In the genomic region with DNA sequence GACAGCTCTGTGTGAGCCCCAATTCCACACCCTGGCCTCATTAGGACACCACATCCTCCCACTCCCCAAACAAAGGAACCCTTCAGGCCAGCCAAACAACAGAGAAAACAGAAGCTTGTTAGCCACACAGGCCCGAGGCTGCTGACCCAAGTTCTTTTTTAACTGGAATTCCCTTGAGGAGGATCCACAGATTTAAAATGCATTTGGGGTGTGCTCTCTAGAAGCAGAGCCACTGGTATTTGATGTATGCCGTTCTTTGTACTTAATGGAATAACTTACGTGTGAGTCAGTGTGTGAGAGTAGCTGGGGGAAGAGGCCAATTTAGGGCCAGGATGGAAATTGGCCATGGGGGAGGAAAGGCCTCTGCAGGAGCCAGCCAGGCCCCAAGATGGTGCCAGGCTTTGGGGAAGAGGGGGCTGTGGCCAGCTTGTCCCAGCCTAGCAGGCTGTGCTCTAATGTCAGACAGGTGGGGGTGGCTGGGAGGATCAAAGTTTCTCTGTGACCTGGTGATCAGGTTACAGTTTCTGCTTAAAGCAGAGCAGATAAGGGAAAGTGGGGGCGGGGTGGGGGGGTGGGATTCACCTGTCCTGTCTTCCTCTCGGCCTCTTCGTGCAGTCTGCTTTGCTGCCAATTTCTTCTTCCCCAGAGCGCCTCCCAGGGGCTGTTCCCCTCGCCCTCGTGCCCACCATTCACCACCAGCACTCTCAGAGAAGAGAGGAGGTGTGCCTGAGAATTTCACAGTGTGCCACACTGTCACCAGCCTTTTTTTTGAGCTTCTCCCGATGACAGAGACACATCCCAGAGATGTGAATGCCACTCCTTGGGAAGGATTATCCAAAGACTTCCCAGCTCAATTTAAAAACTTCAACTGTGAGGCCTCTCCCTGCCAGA, we compare ENCODE assay signal across 9 cellular contexts. TPM values are rescaled to one million over a fixed set of nuclear protein-coding genes. Genes with fewer than 3 reads are reported as not detected.
DNase-seq lines count a peak whose midpoint lies in the region; ATAC-seq, FAIRE-seq and TF ChIP-seq lines count a peak whose summit lies in the region.
"Had no signal": no experiment of that assay in that cellular context is flagged by ENCODE, and none has a peak within 500 bp of the region (broad histone marks: within the 10 kb centered on the region; RNA-seq: fewer than 3 reads in every experiment).

No MANE protein-coding gene starts in this region.

- H3K36me3 ChIP-seq in H1 (ENCODE audit: control insufficient read depth in 2 of 4, insufficient read depth in 4 of 4, low read length in 3 of 4) (no peaks in the 10 kb centered on the region), mesendoderm (ENCODE audit: control insufficient read depth, insufficient read depth, low read length) (no peaks in the 10 kb centered on the region)

- H3K4me3 ChIP-seq in H1 (ENCODE audit: extremely low read depth in 1 of 4, insufficient read depth in 2 of 4, low read depth in 3 of 4, low read length in 4 of 4) = peak overlapping the region in 1 of 4 experiments; percentile 10; a peak in 2 of 8 replicates
- no peak overlapping the region for H3K4me3 ChIP-seq in mesendoderm (ENCODE audit: low read length)

- H3K27me3 ChIP-seq in H1 (replicated peaks in 1 of 4; ENCODE audit: control insufficient read depth in 3 of 4, extremely low read depth in 1 of 4, insufficient read depth in 3 of 4, low read length in 3 of 4) (no peaks in the 10 kb centered on the region; a peak in 1 of 7 replicates), mesendoderm (ENCODE audit: insufficient read depth, low read length, poor library complexity) (no peaks in the 10 kb centered on the region)

- no peak overlapping the region for H3K14ac ChIP-seq in H1 (ENCODE audit: insufficient read length)

- H3K27ac ChIP-seq in H1 (ENCODE audit: low read depth, low read length) (peak overlapping the region; percentile 57), mesendoderm (ENCODE audit: low read depth, low read length) (peak overlapping the region; percentile 84)

- H2BK5ac ChIP-seq in H1 (ENCODE audit: low read depth, low read length) = peak overlapping the region; percentile 78
- H2BK5ac ChIP-seq in mesendoderm (ENCODE audit: low read length) = peak overlapping the region; percentile 66

- TF ChIP-seq POLR2A in H1 (IDR thresholded peaks at IDR 0.05; ENCODE audit: control extremely low read depth in 1 of 2, low read depth in 2 of 2, low read length in 2 of 2) = no peak

- H2BK15ac ChIP-seq in H1 (ENCODE audit: low read length) (no peak overlapping the region; the same call in 1 of the 2 replicates), mesendoderm (replicated peaks; ENCODE audit: low read depth) (no peak overlapping the region)

- H3K79me2 ChIP-seq in H1 (ENCODE audit: control insufficient read depth in 1 of 2, insufficient read depth in 2 of 2, low read length in 2 of 2) (no peaks in the 10 kb centered on the region), mesendoderm (ENCODE audit: control insufficient read depth, insufficient read depth, low read length) (no peaks in the 10 kb centered on the region)

- TF ChIP-seq RAD21 in H1 (IDR thresholded peaks at IDR 0.05 in 1 of 2, conservative IDR thresholded peaks at IDR 0.05 in 1 of 2; ENCODE audit: low read depth in 2 of 2, low read length in 2 of 2) = peak in 1 of 2 experiments; percentile 26; a peak in 2 of 4 replicates

- no peaks in the 10 kb centered on the region; the same call in 1 of the 2 replicates for H3K23me2 ChIP-seq in H1 (ENCODE audit: low read depth, low read length)

- H3K79me1 ChIP-seq in H1 (ENCODE audit: low read depth, low read length) = no peaks in the 10 kb centered on the region
- H3K79me1 ChIP-seq in mesendoderm (ENCODE audit: low read length) = no peaks in the 10 kb centered on the region

- H3K4ac ChIP-seq in H1 (replicated peaks; ENCODE audit: insufficient read length, low read depth, low read length) = peak overlapping the region; percentile 0
- peak overlapping the region; percentile 44 for H3K4ac ChIP-seq in mesendoderm (ENCODE audit: low read depth, low read length)

- peak overlapping the region; percentile 72; the same call in 1 of the 2 replicates for H2BK20ac ChIP-seq in H1 (ENCODE audit: low read length)

- H3K56ac ChIP-seq in H1 (replicated peaks; ENCODE audit: insufficient read length, low read depth, low read length) = no peak overlapping the region
- peak overlapping the region; percentile 78 for H3K56ac ChIP-seq in mesendoderm (ENCODE audit: low read length)

- peak overlapping the region; percentile 6 for H2BK120ac ChIP-seq in H1 (replicated peaks; ENCODE audit: low read depth, low read length)
- peak overlapping the region; percentile 68 for H2BK120ac ChIP-seq in mesendoderm (ENCODE audit: low read depth, low read length)

- CTCF ChIA-PET in H1 (lab: Charles Lee; ENCODE audit: partially characterized antibody) = interaction anchor here (0.6 to 9.5 kb wide), 25 partner anchors 11 to 133 kb away, joined by 3 to 85 read pairs (median 3); partner anchors contain the start of genes DRC3 and TOM1L2

- POLR2A ChIA-PET in H1 (lab: Charles Lee; ENCODE audit: partially characterized antibody) = interaction anchor here (0.7 to 1.9 kb wide), 16 partner anchors 10 to 120 kb away, joined by 3 to 9 read pairs (median 3); partner anchors contain the start of genes ATPAF2, DRC3, SREBF1 and TOM1L2

- no peak overlapping the region for H4K8ac ChIP-seq in H1 (ENCODE audit: extremely low read depth, insufficient read depth, low read length)
- H4K8ac ChIP-seq in mesendoderm (ENCODE audit: low read depth, low read length) = peak overlapping the region; percentile 79

- H3K9ac ChIP-seq in H1 (replicated peaks in 1 of 4; ENCODE audit: extremely low read depth in 1 of 4, low read depth in 3 of 4, low read length in 3 of 4) = peak overlapping the region in 1 of 4 experiments; percentile 18; a peak in 2 of 7 replicates
- peak overlapping the region; percentile 8 for H3K9ac ChIP-seq in mesendoderm (ENCODE audit: low read length)

- H2AFZ ChIP-seq in H1 (ENCODE audit: low read length) = no peak overlapping the region

- H3K4me2 ChIP-seq in H1 (ENCODE audit: insufficient read depth in 1 of 2, low read depth in 2 of 2, low read length in 2 of 2) = peak overlapping the region; percentile 15 to 72
- H3K4me2 ChIP-seq in mesendoderm (ENCODE audit: low read length) = peak overlapping the region; percentile 5

- H4K5ac ChIP-seq in H1 (ENCODE audit: insufficient read length, low read depth, low read length) (no peak overlapping the region), mesendoderm (ENCODE audit: low read length) (no peak overlapping the region)

- TF ChIP-seq EP300 in H1 (IDR thresholded peaks at IDR 0.05; ENCODE audit: borderline replicate concordance in 1 of 2, low read depth in 2 of 2, low read length in 2 of 2) = no peak

- peaks cover 13 to 18% (median 16%) of the 10 kb centered on the region in 4 experiments for H3K4me1 ChIP-seq in H1 (replicated peaks in 1 of 4; ENCODE audit: control insufficient read depth in 3 of 4, insufficient read depth in 4 of 4, low read length in 3 of 4)
- H3K4me1 ChIP-seq in mesendoderm (ENCODE audit: control insufficient read depth, low read depth, low read length) = peaks cover 13% of the 10 kb centered on the region

- peak in 2 of 3 experiments; percentile 15 to 31; a peak in 3 of 4 replicates for TF ChIP-seq CTCF in H1 (IDR thresholded peaks at IDR 0.05; ENCODE audit: control extremely low read depth in 1 of 3, insufficient read depth in 1 of 3, low read depth in 1 of 3, low read length in 3 of 3)

- H4K20me1 ChIP-seq in H1 (replicated peaks in 1 of 2; ENCODE audit: control insufficient read depth in 1 of 2, insufficient read depth in 2 of 2, low read length in 2 of 2) = no peaks in the 10 kb centered on the region

- peak overlapping the region; percentile 95 for H2BK12ac ChIP-seq in H1 (ENCODE audit: low read depth, low read length)

- H3K18ac ChIP-seq in H1 (ENCODE audit: extremely low read depth, low read length) (peak overlapping the region; percentile 78), mesendoderm (ENCODE audit: low read length) (peak overlapping the region; percentile 90)

- ATAC-seq in HG03378 (IDR thresholded peaks at IDR 0.05; ENCODE audit: unreplicated experiment) (no peak), HG02938 (IDR thresholded peaks at IDR 0.05; ENCODE audit: unreplicated experiment) (no peak)

- H3K9me3 ChIP-seq in H1 (ENCODE audit: insufficient read depth in 2 of 2, low read depth in 1 of 2, low read length in 1 of 2) = no peaks in the 10 kb centered on the region

- WGBS in H1 (ENCODE audit: extremely low coverage in 1 of 2, insufficient coverage in 1 of 2, insufficient read length in 1 of 2, insufficient replicate concordance in 2 of 2, low coverage in 1 of 2, low lambda C conversion rate in 2 of 2, missing lambda C conversion rate in 1 of 2), 2 experiments = 23% methylated on average over 10 of the region's 10 CpGs; no CpG with 5 or more reads in 1 of the 2 experiments
- no CpG with 5 or more reads among the region's 10 CpGs for WGBS in mesendoderm (ENCODE audit: extremely low coverage, insufficient coverage, low lambda C conversion rate)

- H3K23ac ChIP-seq in H1 (ENCODE audit: insufficient read length) = no peak overlapping the region
- H3K23ac ChIP-seq in mesendoderm (ENCODE audit: low read length) = no peak overlapping the region

- FAIRE-seq in H1 (lab: Jason Lieb, UNC) = no peak
- FAIRE-seq: islet of Langerhans had no signal

- peak overlapping the region; percentile 15 for H4K91ac ChIP-seq in H1 (replicated peaks; ENCODE audit: insufficient read length, low read length)

- peak in 9 of 14 donors; percentile 31 to 66 (median 50) for DNase-seq in C1 segment of cervical spinal cord (lab: John Stamatoyannopoulos, UW)
- DNase-seq in NCI-H460 (ENCODE audit: extremely low read depth, low read depth) = peak; percentile 22
- peak; percentile 62 to 77 for DNase-seq in H1 (ENCODE audit: low read depth in 1 of 2, low spot score in 2 of 2)
- DNase-seq in mesendoderm = peak; percentile 99
- no peak for DNase-seq in HuH-7 (ENCODE audit: low spot score)
- DNase-seq in iPS-NIHi11 (ENCODE audit: low spot score) = no peak

- peak overlapping the region; percentile 43; the same call in 1 of the 2 replicates for H2AK5ac ChIP-seq in H1 (ENCODE audit: low read depth, low read length)
- no peak overlapping the region for H2AK5ac ChIP-seq in mesendoderm (ENCODE audit: low read length)

RNA-seq across cellular contexts. Expression of gene TOM1L2, which starts 50.8 kb away (rescaled TPM):
- total RNA-seq in NCI-H460 (2014; rRNA removed; shearing (Covaris generic)) = 9.7 and 9.9 TPM in 2 replicates
- polyA plus RNA-seq in NCI-H460 (2014; cell fraction: nucleus; rRNA removed) = 26.0 and 36.3 TPM in 2 replicates
- 3.3 and 3.4 TPM in 2 replicates for total RNA-seq in H1 (2021; fragmentation: NEBNext Ultra II Directional; extraction: Animal tissue kit (Norgen Biotek cat#: 25700))
- 2.0 and 4.2 TPM in 2 replicates for polyA plus RNA-seq in H1 (2011; rRNA removed)
- 2.8 TPM for polyA plus RNA-seq in H1 (2011; cell fraction: cytosol; rRNA removed)
- polyA plus RNA-seq in H1 (2011; cell fraction: nucleus; rRNA removed) = 5.6 TPM
- 2.4 to 3.2 TPM (median 2.7 TPM) in 4 replicates for polyA plus RNA-seq in H1 (2012, experiment 1 of 2)
- 3.4 TPM for polyA plus RNA-seq in H1 (2012, experiment 2 of 2)
- 4.5 TPM for polyA plus RNA-seq in H1 (2013, experiment 1 of 2)
- 4.3 TPM for polyA plus RNA-seq in H1 (2013, experiment 2 of 2)
- 3.0 and 4.6 TPM in 2 replicates for polyA minus RNA-seq in H1 (2011; rRNA and poly(A)+ RNA removed)
- 1.7 TPM for polyA minus RNA-seq in H1 (2011; cell fraction: cytosol; rRNA and poly(A)+ RNA removed)
- 5.1 TPM for polyA minus RNA-seq in H1 (2011; cell fraction: nucleus; rRNA and poly(A)+ RNA removed)
- polyA plus RNA-seq in mesendoderm (2013, experiment 1 of 2) = 4.7 TPM
- 5.2 TPM for polyA plus RNA-seq in mesendoderm (2013, experiment 2 of 2)

RNA-seq across cellular contexts. Expression of gene DRC3, which starts 51.2 kb away (rescaled TPM):
- total RNA-seq in NCI-H460 (2014; rRNA removed; shearing (Covaris generic)) = 0.40 and 0.63 TPM in 2 replicates
- 0.33 and 0.76 TPM in 2 replicates for polyA plus RNA-seq in NCI-H460 (2014; cell fraction: nucleus; rRNA removed)
- total RNA-seq in H1 (2021; fragmentation: NEBNext Ultra II Directional; extraction: Animal tissue kit (Norgen Biotek cat#: 25700)) = not detected in 2 replicates
- 0.22 and 0.59 TPM in 2 replicates for polyA plus RNA-seq in H1 (2011; rRNA removed)
- 0.21 TPM for polyA plus RNA-seq in H1 (2011; cell fraction: cytosol; rRNA removed)
- 0.33 TPM for polyA plus RNA-seq in H1 (2011; cell fraction: nucleus; rRNA removed)
- 1.9 to 2.8 TPM (median 2.5 TPM) in 4 replicates for polyA plus RNA-seq in H1 (2012, experiment 1 of 2)
- polyA plus RNA-seq in H1 (2012, experiment 2 of 2) = 0.42 TPM
- polyA plus RNA-seq in H1 (2013, experiment 1 of 2) = under 0.01 TPM
- 0.09 TPM for polyA plus RNA-seq in H1 (2013, experiment 2 of 2)
- polyA minus RNA-seq in H1 (2011; rRNA and poly(A)+ RNA removed) = 0.10 and 0.73 TPM in 2 replicates
- polyA minus RNA-seq in H1 (2011; cell fraction: cytosol; rRNA and poly(A)+ RNA removed) = not detected
- polyA minus RNA-seq in H1 (2011; cell fraction: nucleus; rRNA and poly(A)+ RNA removed) = 0.20 TPM
- 0.13 TPM for polyA plus RNA-seq in mesendoderm (2013, experiment 1 of 2)
- 0.13 TPM for polyA plus RNA-seq in mesendoderm (2013, experiment 2 of 2)

Comparison
In these comparisons a context has a peak if more than half of its experiments do, and no peak if none do; other contexts are left out.
1. DNase-seq: peak in C1 segment of cervical spinal cord (9 of 14), NCI-H460 (single experiment), H1 (2 of 2) and mesendoderm (single experiment); none in HuH-7 (single experiment) and iPS-NIHi11 (single experiment).